In genomic region chr10:32050145-32050544, GRCh38 we compare ENCODE assay signal across 14 cellular contexts. TPM values are rescaled to one million over a fixed set of nuclear protein-coding genes. Genes with fewer than 3 reads are reported as not detected.
DNase-seq lines count a peak whose midpoint lies in the region; ATAC-seq and TF ChIP-seq lines count a peak whose summit lies in the region.
"Had no signal": no experiment of that assay in that cellular context is flagged by ENCODE, and none has a peak within 500 bp of the region (broad histone marks: within the 10 kb centered on the region; RNA-seq: fewer than 3 reads in every experiment).

No MANE protein-coding gene starts in this region.

- intact Hi-C loops in left cardiac atrium (cut with DNase I), result loop anchor here in 1 of 2 donors (10.0 kb wide), 1 partner anchor 145 kb away; no protein-coding TSS in a partner anchor
- intact Hi-C loops in transverse colon (cut with DNase I; ENCODE audit: low total_unique reads), result loop anchor here (10.0 kb wide), 1 partner anchor 295 kb away; the partner anchor contains the start of gene EPC1
- intact Hi-C loops in head of caudate nucleus (cut with DNase I), result loop anchor here (10.0 kb wide), 2 partner anchors 295 to 325 kb away; partner anchors contain the start of gene EPC1

- WGBS in transverse colon (ENCODE audit: low coverage in 1 of 2), 2 donors, result 70 to 71% methylated on average over 2 to 5 of the region's 5 CpGs

- ATAC-seq in left cardiac atrium, result no peak

- in situ Hi-C loops in transverse colon (cut with MboI; ENCODE audit: low pct_ligation_motif_present in 1 of 4, low pct_unique_long_range_greater_than_20kb in 1 of 4, low sequenced_read_pairs in 3 of 4), result loop anchor here in 1 of 4 donors (10.0 kb wide), 1 partner anchor 295 kb away; the partner anchor contains the start of gene EPC1

- H3K27me3 ChIP-seq in cardiac muscle cell, result no peaks in the 10 kb centered on the region
- H3K27me3 ChIP-seq in transverse colon, result no peaks in the 10 kb centered on the region
- H3K27me3 ChIP-seq: ovary had no signal

- H3K4me3 ChIP-seq in cardiac muscle cell, result no peak overlapping the region
- no peak overlapping the region for H3K4me3 ChIP-seq in transverse colon
- H3K4me3 ChIP-seq: ovary, SK-N-MC had no signal

- no peak for TF ChIP-seq POLR2A in transverse colon (IDR thresholded peaks at IDR 0.05)

- no peak for TF ChIP-seq CTCF in cardiac muscle cell (IDR thresholded peaks at IDR 0.05; ENCODE audit: low read depth, low read length)
- TF ChIP-seq CTCF in transverse colon (IDR thresholded peaks at IDR 0.05), result no peak

- no peaks in the 10 kb centered on the region for H3K9me3 Mint-ChIP-seq in immature natural killer cell

- H3K36me3 ChIP-seq in cardiac muscle cell, result peaks cover 29% of the 10 kb centered on the region
- H3K36me3 ChIP-seq in transverse colon, result peaks cover 0 to 23% (median 5%) of the 10 kb centered on the region in 4 donors
- H3K36me3 ChIP-seq: ovary had no signal

- H3K27me3 Mint-ChIP-seq in immature natural killer cell (ENCODE audit: low read depth in 3 of 3), result peaks cover 0 to 2% (median under 1%) of the 10 kb centered on the region in 3 donors

- H3K27ac Mint-ChIP-seq in immature natural killer cell, result peak overlapping the region in 4 of 6 donors; percentile 17 to 54 (median 41)

- H3K36me3 Mint-ChIP-seq in immature natural killer cell, result peaks cover 9 to 16% (median 10%) of the 10 kb centered on the region in 3 donors

- H3K27ac ChIP-seq in cardiac muscle cell, result peak overlapping the region; percentile 85
- H3K27ac ChIP-seq in transverse colon, result peak overlapping the region; percentile 96 to 98 (median 96)
- H3K27ac ChIP-seq: KMS-11, ovary, SK-N-MC had no signal

- H3K4me1 ChIP-seq in cardiac muscle cell (ENCODE audit: low read depth) (peaks cover 31% of the 10 kb centered on the region), transverse colon (peaks cover 12 to 76% (median 49%) of the 10 kb centered on the region in 4 donors)

- DNase-seq in cardiac muscle cell (ENCODE audit: low read depth in 1 of 2, low spot score in 1 of 2) (no peak), left cardiac atrium (no peak), astrocyte of the hippocampus (ENCODE audit: low read depth, low spot score) (peak; percentile 11), immature natural killer cell (no peak), transverse colon (no peak), head of caudate nucleus (no peak), cerebellum (ENCODE audit: low spot score) (no peak)
- DNase-seq in activated CD4-positive, CD25-positive, alpha-beta regulatory T cell (lab: John Stamatoyannopoulos, UW), result no peak
- DNase-seq: C1 segment of cervical spinal cord, dermis blood vessel endothelial cell, NCI-H2227 treated with DMSO at 0.1 percent for 48 hours, ovary had no signal

- TF ChIP-seq EP300 in transverse colon (IDR thresholded peaks at IDR 0.05; ENCODE audit: low read depth), result no peak

- peak overlapping the region in 4 of 5 donors; percentile 9 to 56 (median 10) for H3K4me3 Mint-ChIP-seq in immature natural killer cell

- H3K9me3 ChIP-seq in cardiac muscle cell (ENCODE audit: low read depth) (no peaks in the 10 kb centered on the region), transverse colon (no peaks in the 10 kb centered on the region)
- H3K9me3 ChIP-seq: ovary had no signal

- H3K4me1 Mint-ChIP-seq in immature natural killer cell, result peaks cover 90 to 100% of the 10 kb centered on the region in 2 donors

RNA-seq across cellular contexts. Expression of gene KIF5B, which starts 6.1 kb away (rescaled TPM):
- 61.0 and 90.3 TPM in 2 replicates for total RNA-seq in cardiac muscle cell
- polyA plus RNA-seq in cardiac muscle cell, result 49.4 and 65.8 TPM in 2 replicates
- 100 to 1,000 TPM; 124 to 133 TPM for total RNA-seq in left cardiac atrium
- polyA plus RNA-seq in immature natural killer cell, result 10 to 100 TPM; 15.0 to 24.8 (median 15.3) TPM
- total RNA-seq in transverse colon, result 100 to 1,000 TPM in 3 of 4 donors, 10 to 100 TPM in 1; 77.1 to 166 (median 135) TPM
- 97.5 TPM for total RNA-seq in cerebellum
